In genomic region chr10:22436526-22436892, GRCh38 we compare ENCODE assay signal across 1 cellular context.
TF ChIP-seq lines count a peak whose summit lies in the region.

No MANE protein-coding gene starts in this region.

TF ChIP-seq in IMR-90, 13 proteins besides CTCF, POLR2A, EP300 and RAD21 (continued from another document):
- TF ChIP-seq CEBPB (IDR thresholded peaks at IDR 0.05; ENCODE audit: low read depth, low read length) (no peak), NFE2L2 (IDR thresholded peaks at IDR 0.05; ENCODE audit: low read depth, low read length) (no peak), CHD1 (IDR thresholded peaks at IDR 0.05; ENCODE audit: low read depth, low read length) (no peak), FOS (IDR thresholded peaks at IDR 0.05; ENCODE audit: low read depth, low read length) (no peak), MAZ (IDR thresholded peaks at IDR 0.05; ENCODE audit: borderline replicate concordance, low read depth, low read length) (no peak)
